ENCODE assay signal across 8 cellular contexts in the genomic region with DNA sequence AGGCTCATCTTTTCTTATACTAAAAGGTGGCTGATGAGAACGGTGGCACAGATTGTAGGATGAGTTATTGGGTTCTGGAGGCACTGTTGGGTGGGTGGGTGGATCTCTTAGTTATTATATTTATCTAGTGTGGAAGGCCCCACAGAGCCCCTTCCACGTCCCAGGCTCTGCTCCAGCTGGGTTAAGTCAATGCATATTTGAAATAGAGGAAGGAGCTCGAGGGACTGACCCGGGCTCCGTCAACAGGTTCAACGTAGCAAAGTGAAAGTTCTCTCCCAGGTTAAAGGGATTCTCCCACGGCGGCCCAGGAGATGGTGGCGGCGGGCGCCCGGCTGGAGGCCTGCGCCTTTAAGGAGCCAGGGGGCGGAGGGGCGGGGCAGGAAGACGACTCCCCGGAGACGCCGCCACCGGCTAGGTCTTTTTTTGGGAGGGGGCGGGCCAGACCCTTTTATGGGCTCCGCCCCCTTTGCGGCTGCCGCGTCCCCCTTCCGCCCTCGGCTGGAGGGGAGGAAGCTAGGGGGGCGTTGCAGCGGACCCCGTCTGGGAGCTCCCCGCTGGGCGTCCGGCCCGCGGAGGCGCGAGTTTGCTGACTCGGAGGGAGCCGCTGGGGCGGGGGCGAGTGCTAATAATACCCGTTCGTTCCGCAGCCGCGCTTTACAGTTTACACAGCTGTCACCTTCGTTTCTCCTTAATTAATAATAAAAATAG. TPM values are rescaled to one million over a fixed set of nuclear protein-coding genes. Genes with fewer than 3 reads are reported as not detected.
DNase-seq lines count a peak whose midpoint lies in the region; ATAC-seq, FAIRE-seq and TF ChIP-seq lines count a peak whose summit lies in the region.

No MANE protein-coding gene starts in this region.

- peak overlapping the region; percentile 81 for H3K27ac ChIP-seq in SK-N-MC
- H3K27ac ChIP-seq in pancreas, result peak overlapping the region; percentile 86 to 99 (median 93)
- peak overlapping the region; percentile 96 to 97 for H3K27ac ChIP-seq in tibial artery

- no peaks in the 10 kb centered on the region; the same call in 1 of the 2 replicates for H3K36me3 ChIP-seq in SK-N-MC (ENCODE audit: insufficient read depth, low read length)
- H3K36me3 ChIP-seq in pancreas, result peaks cover 0 to under 1% (median 0%) of the 10 kb centered on the region in 3 donors
- peaks cover under 1 to 18% (median 8%) of the 10 kb centered on the region in 3 donors for H3K36me3 ChIP-seq in tibial artery

- peak overlapping the region; percentile 95 for H3K4me3 ChIP-seq in SK-N-MC
- peak overlapping the region; percentile 63 to 87 (median 72) for H3K4me3 ChIP-seq in pancreas
- H3K4me3 ChIP-seq in tibial artery, result peak overlapping the region; percentile 81 to 89

- H3K27ac Mint-ChIP-seq in activated naive CD4-positive, alpha-beta T cell treated with anti-CD3 and anti-CD28 coated beads, Interleukin-2, amount 50 U/mL, for 24 hours, result peak overlapping the region; percentile 93

- intact Hi-C loops in head of caudate nucleus (cut with DNase I), result loop anchor here (5.0 to 10.0 kb wide), 2 partner anchors 111 to 192 kb away; partner anchors contain the start of gene ANAPC15
- intact Hi-C loops in pancreas (cut with DNase I), result no loop called here
- intact Hi-C loops in tibial artery (cut with DNase I; ENCODE audit: low total_unique reads), result no loop called here

- H3K9me3 ChIP-seq in SK-N-MC (ENCODE audit: low read depth, low read length) (no peaks in the 10 kb centered on the region), pancreas (no peaks in the 10 kb centered on the region), tibial artery (no peaks in the 10 kb centered on the region)

- H3K9me3 Mint-ChIP-seq in activated naive CD4-positive, alpha-beta T cell treated with anti-CD3 and anti-CD28 coated beads, Interleukin-2, amount 50 U/mL, for 24 hours, result no peaks in the 10 kb centered on the region

- ATAC-seq in pancreas, result peak; percentile 88 to 94 (median 90)

- no peaks in the 10 kb centered on the region for H3K36me3 Mint-ChIP-seq in activated naive CD4-positive, alpha-beta T cell treated with anti-CD3 and anti-CD28 coated beads, Interleukin-2, amount 50 U/mL, for 24 hours

- peak overlapping the region; percentile 67 for H3K9ac ChIP-seq in SK-N-MC (ENCODE audit: insufficient read length)

- H3K27me3 Mint-ChIP-seq in activated naive CD4-positive, alpha-beta T cell treated with anti-CD3 and anti-CD28 coated beads, Interleukin-2, amount 50 U/mL, for 24 hours, result no peaks in the 10 kb centered on the region

- no peak for FAIRE-seq in pancreas (lab: Jason Lieb, UNC)

- DNase-seq in GM04503 (ENCODE audit: low read depth) (peak; percentile 37), HEK293T (ENCODE audit: extremely low spot score) (peak; percentile 88), NAMALWA (ENCODE audit: low spot score) (peak; percentile 96), SK-N-MC (ENCODE audit: low read depth, low spot score) (peak; percentile 14), head of caudate nucleus (peak; percentile 75 to 95 (median 89)), pancreas (peak; percentile 94 to 96 (median 95)), tibial artery (peak; percentile 95 to 98)

- POLR2A ChIA-PET in HEK293T (lab: Yijun Ruan, JAX), result interaction anchor here (0.9 to 6.4 kb wide), 7 partner anchors 14 to 240 kb away, joined by 3 to 45 read pairs (median 3); no protein-coding TSS in a partner anchor

- peak in 1 of 4 donors; percentile 8 for TF ChIP-seq CTCF in pancreas (IDR thresholded peaks at IDR 0.05)
- peak; percentile 19 to 20 for TF ChIP-seq CTCF in tibial artery (IDR thresholded peaks at IDR 0.05)

- H3K4me1 ChIP-seq in pancreas (peaks cover 0 to 10% (median 0%) of the 10 kb centered on the region in 3 donors), tibial artery (peaks cover 0 to 48% (median 30%) of the 10 kb centered on the region in 4 donors)

- peaks cover 23% of the 10 kb centered on the region for H3K4me1 Mint-ChIP-seq in activated naive CD4-positive, alpha-beta T cell treated with anti-CD3 and anti-CD28 coated beads, Interleukin-2, amount 50 U/mL, for 24 hours

- H3K4me3 Mint-ChIP-seq in activated naive CD4-positive, alpha-beta T cell treated with anti-CD3 and anti-CD28 coated beads, Interleukin-2, amount 50 U/mL, for 24 hours, result peak overlapping the region; percentile 90

- 0 to 1% methylated on average over 40 to 47 of the region's 47 CpGs for WGBS in pancreas, 2 donors

- H3K27me3 ChIP-seq in pancreas (no peaks in the 10 kb centered on the region), tibial artery (no peaks in the 10 kb centered on the region)

- CTCF ChIA-PET in HEK293T (lab: Yijun Ruan, JAX), result interaction anchor here (0.6 to 1.9 kb wide), 2 partner anchors 13 to 34 kb away, joined by 4 to 7 read pairs; no protein-coding TSS in a partner anchor

TF ChIP-seq in HEK293T, 16 proteins besides CTCF, POLR2A, EP300 and RAD21:
- TF ChIP-seq, protein P1, sequence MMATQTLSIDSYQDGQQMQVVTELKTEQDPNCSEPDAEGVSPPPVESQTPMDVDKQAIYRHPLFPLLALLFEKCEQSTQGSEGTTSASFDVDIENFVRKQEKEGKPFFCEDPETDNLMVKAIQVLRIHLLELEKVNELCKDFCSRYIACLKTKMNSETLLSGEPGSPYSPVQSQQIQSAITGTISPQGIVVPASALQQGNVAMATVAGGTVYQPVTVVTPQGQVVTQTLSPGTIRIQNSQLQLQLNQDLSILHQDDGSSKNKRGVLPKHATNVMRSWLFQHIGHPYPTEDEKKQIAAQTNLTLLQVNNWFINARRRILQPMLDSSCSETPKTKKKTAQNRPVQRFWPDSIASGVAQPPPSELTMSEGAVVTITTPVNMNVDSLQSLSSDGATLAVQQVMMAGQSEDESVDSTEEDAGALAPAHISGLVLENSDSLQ (IDR thresholded peaks at IDR 0.05), result no peak
- no peak for TF ChIP-seq L3MBTL2 (conservative IDR thresholded peaks at IDR 0.05)
- no peak for TF ChIP-seq ZNF384 (IDR thresholded peaks at IDR 0.05)
- TF ChIP-seq LEF1 (IDR thresholded peaks at IDR 0.05; ENCODE audit: borderline replicate concordance), result no peak
- no peak for TF ChIP-seq FOXK2 (IDR thresholded peaks at IDR 0.05)
- no peak for TF ChIP-seq ELF4 (IDR thresholded peaks at IDR 0.05)
- no peak; the same call in 1 of the 2 replicates for TF ChIP-seq FOXM1 (IDR thresholded peaks at IDR 0.05; ENCODE audit: borderline replicate concordance)
- TF ChIP-seq BHLHE40 (IDR thresholded peaks at IDR 0.05; ENCODE audit: borderline replicate concordance), result no peak
- no peak for TF ChIP-seq NFRKB (IDR thresholded peaks at IDR 0.05)
- TF ChIP-seq SP1 (IDR thresholded peaks at IDR 0.05), result no peak
- no peak for TF ChIP-seq HDGF (IDR thresholded peaks at IDR 0.05; ENCODE audit: borderline replicate concordance)
- TF ChIP-seq SUZ12 (IDR thresholded peaks at IDR 0.05), result no peak
- TF ChIP-seq FOXA1 (IDR thresholded peaks at IDR 0.05), result no peak
- TF ChIP-seq CTBP1 (IDR thresholded peaks at IDR 0.05; ENCODE audit: borderline replicate concordance), result no peak
- no peak for TF ChIP-seq ARNT (IDR thresholded peaks at IDR 0.05)

RNA-seq across cellular contexts. Expression of gene INPPL1, which starts 1.5 kb away (rescaled TPM):
- total RNA-seq in pancreas, result 10 to 100 TPM; 46.3 to 94.7 (median 56.8) TPM
- 100 to 1,000 TPM in 1 of 2 donors, 10 to 100 TPM in 1; 78.4 to 131 TPM for polyA plus RNA-seq in pancreas

RNA-seq across cellular contexts. Expression of gene FOLR2, which starts 6.5 kb away (rescaled TPM):
- 1 to 10 TPM in 4 of 6 donors, under 1 TPM in 2; 0.51 to 9.2 (median 4.7) TPM for total RNA-seq in pancreas
- 1 to 10 TPM; 1.3 to 2.4 TPM for polyA plus RNA-seq in pancreas

RNA-seq across cellular contexts. Expression of gene PHOX2A, which starts 20.9 kb away (rescaled TPM):
- total RNA-seq in pancreas, result under 1 TPM in 1 of 6 donors, not detected in 5; 0.35 TPM
- polyA plus RNA-seq in pancreas, result under 1 TPM in 1 of 2 donors, not detected in 1; 0.61 TPM

RNA-seq across cellular contexts. Expression of gene FOLR1, which starts 31.1 kb away (rescaled TPM):
- 1 to 10 TPM; 1.2 to 6.2 (median 4.5) TPM for total RNA-seq in pancreas
- polyA plus RNA-seq in pancreas, result 1 to 10 TPM; 2.4 to 8.3 TPM

Comparison
In these comparisons a context has a peak if more than half of its experiments do, and no peak if none do; other contexts are left out.
1. Peak in every context shown above with its lines: DNase-seq, ATAC-seq, H3K4me3 ChIP-seq and H3K27ac ChIP-seq.
2. DNase-seq: peak in every context shown above with its lines; median percentile 96 in tibial artery; 96 in NAMALWA; 95 in pancreas; 89 in head of caudate nucleus; 88 in HEK293T; 37 in GM04503; 14 in SK-N-MC.